In the genomic region with DNA sequence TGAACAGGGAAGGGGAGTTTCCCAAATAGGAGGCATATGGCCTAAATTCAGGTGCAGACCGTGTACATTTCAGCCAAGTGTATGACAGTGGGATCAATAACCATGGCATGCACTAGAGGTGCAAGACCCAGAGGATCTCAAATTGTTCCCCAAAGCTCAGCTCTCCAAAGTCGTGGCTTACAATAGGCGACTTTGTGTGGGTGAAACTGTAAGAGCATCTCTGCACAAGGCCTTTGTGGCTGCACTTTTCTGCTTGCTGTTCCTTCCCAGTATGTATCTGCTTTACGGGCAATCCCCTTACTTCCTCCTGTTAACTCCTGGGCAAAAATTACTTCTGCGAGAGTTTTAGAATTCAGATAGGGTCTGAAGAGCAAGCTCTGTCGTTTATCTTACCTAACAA, we compare ENCODE assay signal across 31 cellular contexts.
"Had no signal": no experiment of that assay in that cellular context is flagged by ENCODE, and none has a peak within 500 bp of the region (broad histone marks: within the 10 kb centered on the region; RNA-seq: fewer than 3 reads in every experiment).

No MANE protein-coding gene starts in this region.

- H3K27me3 ChIP-seq: breast epithelium, colonic mucosa, dorsolateral prefrontal cortex, heart right ventricle, sigmoid colon, suprapubic skin, tibial nerve had no signal

- H3K9me3 ChIP-seq: breast epithelium, colonic mucosa, heart right ventricle, psoas muscle, sigmoid colon, suprapubic skin, tibial nerve had no signal

- H2AFZ ChIP-seq: parathyroid adenoma had no signal

- H3K4me1 Mint-ChIP-seq: activated CD8-positive, alpha-beta memory T cell treated with anti-CD3 and anti-CD28 coated beads, Interleukin-2, amount 10 ng/mL, durations not matched to agents 7 days and 5 days; activated naive CD4-positive, alpha-beta T cell treated with anti-CD3 and anti-CD28 coated beads, Interleukin-2, amount 50 U/mL, for 24 hours; activated naive CD8-positive, alpha-beta T cell treated with anti-CD3 and anti-CD28 coated beads, Interleukin-2, amount 50 U/mL, for 24 hours; central memory CD8-positive, alpha-beta T cell; naive thymus-derived CD8-positive, alpha-beta T cell; neural crest cell; stimulated activated memory B cell treated with anti-CD40 and anti-IgM and Interleukin-4, amounts not matched to agents 10 μg/mL and 1 μg/mL and 100 μg/mL, for 72 hours; T-helper 17 cell had no signal

- H3K27ac ChIP-seq: breast epithelium, colonic mucosa, dorsolateral prefrontal cortex, parathyroid adenoma, psoas muscle, suprapubic skin, tibial nerve had no signal

- H3K4me1 ChIP-seq: colonic mucosa, parathyroid adenoma, psoas muscle had no signal

- H3K79me2 ChIP-seq: parathyroid adenoma had no signal

- DNase-seq: activated CD8-positive, alpha-beta memory T cell treated with anti-CD3 and anti-CD28 coated beads, Interleukin-2, amount 10 ng/mL, durations not matched to agents 7 days and 5 days; activated CD8-positive, alpha-beta T cell treated with anti-CD3 and anti-CD28 coated beads, Interleukin-2, amount 10 ng/mL, durations not matched to agents 7 days and 5 days; activated naive CD8-positive, alpha-beta T cell treated with anti-CD3 and anti-CD28 coated beads, Interleukin-2, amount 50 U/mL, for 24 hours; activated T-cell treated with anti-CD3 and anti-CD28 coated beads, Interleukin-2, amount 50 U/mL, for 48 hours; amygdala; colonic mucosa; dorsolateral prefrontal cortex; effector memory CD8-positive, alpha-beta T cell; foreskin fibroblast; heart right ventricle; midbrain; naive thymus-derived CD8-positive, alpha-beta T cell; nucleus accumbens; psoas muscle; sigmoid colon; small intestine; stimulated activated CD4-positive, alpha-beta T cell treated with anti-CD3 and anti-CD28 coated beads, Interleukin-1b, Interleukin-23, amount 100 ng/mL, for 48 hours; stimulated activated CD4-positive, alpha-beta T cell treated with anti-CD3 and anti-CD28 coated beads, Interleukin-4, amount 100 ng/mL, for 4 hours; stimulated activated CD8-positive, alpha-beta memory T cell treated with anti-CD3 and anti-CD28 coated beads, Interleukin-4, amount 100 ng/mL, for 48 hours; T-helper 17 cell; T1000 had no signal

- H3K9me3 Mint-ChIP-seq: neural crest cell had no signal

- H3K36me3 Mint-ChIP-seq: activated CD8-positive, alpha-beta memory T cell treated with anti-CD3 and anti-CD28 coated beads, Interleukin-2, amount 10 ng/mL, durations not matched to agents 7 days and 5 days; activated naive CD4-positive, alpha-beta T cell treated with anti-CD3 and anti-CD28 coated beads, Interleukin-2, amount 50 U/mL, for 24 hours; naive thymus-derived CD8-positive, alpha-beta T cell; stimulated activated memory B cell treated with anti-CD40 and anti-IgM and Interleukin-4, amounts not matched to agents 10 μg/mL and 1 μg/mL and 100 μg/mL, for 72 hours; WTC11 had no signal

- H3K27me3 Mint-ChIP-seq: activated CD8-positive, alpha-beta memory T cell treated with anti-CD3 and anti-CD28 coated beads, Interleukin-2, amount 10 ng/mL, durations not matched to agents 7 days and 5 days; activated naive CD4-positive, alpha-beta T cell treated with anti-CD3 and anti-CD28 coated beads, Interleukin-2, amount 50 U/mL, for 24 hours; activated naive CD8-positive, alpha-beta T cell treated with anti-CD3 and anti-CD28 coated beads, Interleukin-2, amount 50 U/mL, for 24 hours; central memory CD8-positive, alpha-beta T cell; effector memory CD8-positive, alpha-beta T cell; naive thymus-derived CD8-positive, alpha-beta T cell; stimulated activated memory B cell treated with anti-CD40 and anti-IgM and Interleukin-4, amounts not matched to agents 10 μg/mL and 1 μg/mL and 100 μg/mL, for 72 hours; T-helper 17 cell had no signal

- H3K9ac ChIP-seq: parathyroid adenoma had no signal

- H3K36me3 ChIP-seq: breast epithelium, colonic mucosa, heart right ventricle, sigmoid colon, suprapubic skin, tibial nerve had no signal

- H3K4me3 ChIP-seq: breast epithelium, colonic mucosa, dorsolateral prefrontal cortex, heart right ventricle, psoas muscle, sigmoid colon, suprapubic skin, tibial nerve had no signal

- H3K27ac Mint-ChIP-seq: activated CD8-positive, alpha-beta memory T cell treated with anti-CD3 and anti-CD28 coated beads, Interleukin-2, amount 10 ng/mL, durations not matched to agents 7 days and 5 days; activated CD8-positive, alpha-beta T cell treated with anti-CD3 and anti-CD28 coated beads, Interleukin-2, amount 10 ng/mL, durations not matched to agents 7 days and 5 days; activated naive CD4-positive, alpha-beta T cell treated with anti-CD3 and anti-CD28 coated beads, Interleukin-2, amount 50 U/mL, for 24 hours; activated naive CD8-positive, alpha-beta T cell treated with anti-CD3 and anti-CD28 coated beads, Interleukin-2, amount 50 U/mL, for 24 hours; activated T-helper 2 cell treated with anti-CD3 and anti-CD28 coated beads, Interferon-gamma antibody, Interleukin-2, Interleukin-4, amounts not matched to agents 10 μg/mL and 5 μg/mL and 100 μg/mL, durations not matched to agents 14 hours and 24 hours and 36 hours; effector memory CD8-positive, alpha-beta T cell; naive thymus-derived CD8-positive, alpha-beta T cell; stimulated activated memory B cell treated with anti-CD40 and anti-IgM and Interleukin-4, amounts not matched to agents 10 μg/mL and 1 μg/mL and 100 μg/mL, for 72 hours; T-helper 17 cell; WTC11 had no signal

- H3K4me3 Mint-ChIP-seq: activated CD8-positive, alpha-beta memory T cell treated with anti-CD3 and anti-CD28 coated beads, Interleukin-2, amount 10 ng/mL, durations not matched to agents 7 days and 5 days; activated CD8-positive, alpha-beta T cell treated with anti-CD3 and anti-CD28 coated beads, Interleukin-2, amount 10 ng/mL, durations not matched to agents 7 days and 5 days; activated naive CD4-positive, alpha-beta T cell treated with anti-CD3 and anti-CD28 coated beads, Interleukin-2, amount 50 U/mL, for 24 hours; activated naive CD8-positive, alpha-beta T cell treated with anti-CD3 and anti-CD28 coated beads, Interleukin-2, amount 50 U/mL, for 24 hours; central memory CD8-positive, alpha-beta T cell; effector memory CD8-positive, alpha-beta T cell; naive thymus-derived CD8-positive, alpha-beta T cell; neural crest cell; stimulated activated memory B cell treated with anti-CD40 and anti-IgM and Interleukin-4, amounts not matched to agents 10 μg/mL and 1 μg/mL and 100 μg/mL, for 72 hours; T-helper 17 cell; WTC11 had no signal
